Comparison of ENCODE assay signal across 21 cellular contexts in genomic region chr16:52309761-52310416, GRCh38.
DNase-seq lines count a peak whose midpoint lies in the region; ATAC-seq, FAIRE-seq and TF ChIP-seq lines count a peak whose summit lies in the region.
"Had no signal": no experiment of that assay in that cellular context is flagged by ENCODE, and none has a peak within 500 bp of the region (broad histone marks: within the 10 kb centered on the region; RNA-seq: fewer than 3 reads in every experiment).

No MANE protein-coding gene starts in this region.

- no peaks in the 10 kb centered on the region for H3K9me3 ChIP-seq in neuronal stem cell (replicated peaks in 1 of 2; ENCODE audit: control insufficient read depth in 2 of 2, insufficient read depth in 1 of 2, low read depth in 1 of 2, low read length in 2 of 2)
- H3K9me3 ChIP-seq: BE2C, SK-N-SH had no signal

- H3K4me1 Mint-ChIP-seq in GM23338: peaks cover 26% of the 10 kb centered on the region

- no peaks in the 10 kb centered on the region for H3K36me3 Mint-ChIP-seq in GM23338 (ENCODE audit: low read depth)

- H3K23ac ChIP-seq in neuronal stem cell (ENCODE audit: low read depth, low read length, poor library complexity): no peak overlapping the region

- no peak overlapping the region for H4K8ac ChIP-seq in neuronal stem cell (ENCODE audit: low read depth, low read length)

- H3K9me2 ChIP-seq in GM23338 (ENCODE audit: insufficient read depth): peaks cover 13% of the 10 kb centered on the region; the same call in 1 of the 2 replicates
- H3K9me2 ChIP-seq: SK-N-SH had no signal

- H2BK12ac ChIP-seq in neuronal stem cell (ENCODE audit: low read length): no peak overlapping the region

- H2BK120ac ChIP-seq in neuronal stem cell (ENCODE audit: low read depth, low read length): no peak overlapping the region

- no CpG with 5 or more reads among the region's 3 CpGs for WGBS in neuronal stem cell (ENCODE audit: extremely low coverage in 2 of 2, insufficient read length in 2 of 2, insufficient replicate concordance in 1 of 2), 2 donors

- H3K4me3 Mint-ChIP-seq in GM23338: no peak overlapping the region

- H3K36me3 ChIP-seq in GM23338 (ENCODE audit: insufficient read depth): no peaks in the 10 kb centered on the region
- no peaks in the 10 kb centered on the region for H3K36me3 ChIP-seq in neuronal stem cell (replicated peaks in 1 of 2; ENCODE audit: control insufficient read depth in 2 of 2, insufficient read depth in 2 of 2, low read length in 2 of 2)
- H3K36me3 ChIP-seq: BE2C had no signal

- peaks cover 3% of the 10 kb centered on the region for H3K27me3 Mint-ChIP-seq in GM23338 (ENCODE audit: insufficient read depth, low read depth, poor library complexity)

- DNase-seq in GM23338 (ENCODE audit: low spot score): peak; percentile 41
- peak; percentile 3 for DNase-seq in HT1080 (ENCODE audit: low read depth)
- peak; percentile 67 for DNase-seq in astrocyte of the hippocampus (ENCODE audit: low read depth, low spot score)
- no peak for DNase-seq in neuronal stem cell (ENCODE audit: low spot score)
- no peak for DNase-seq in D721Med (ENCODE audit: insufficient read length, low spot score)
- no peak for DNase-seq in DMS79 treated with DMSO at 0.1 percent for 48 hours (lab: John Stamatoyannopoulos, UW)
- DNase-seq: BE2C, DMS79, IMR-90, NCI-H1092 treated with DMSO at 0.1 percent for 48 hours, NCI-H1436 treated with DMSO at 0.1 percent for 48 hours, NCI-H2029 treated with DMSO at 0.1 percent for 48 hours, NCI-H2171 treated with DMSO at 0.1 percent for 48 hours, NCI-H446, NCI-H69, SIG-M5, SK-N-SH had no signal

- H3F3A ChIP-seq in GM23338 (replicated peaks; ENCODE audit: low read depth): no peaks in the 10 kb centered on the region

- no peak for TF ChIP-seq CTCF in GM23338 (conservative IDR thresholded peaks at IDR 0.05; ENCODE audit: low read depth in 2 of 2)
- TF ChIP-seq CTCF in D721Med (IDR thresholded peaks at IDR 0.05; ENCODE audit: insufficient read depth, missing control alignments): no peak

- H2BK15ac ChIP-seq in neuronal stem cell (ENCODE audit: low read length): no peak overlapping the region

- H2AK5ac ChIP-seq in neuronal stem cell (ENCODE audit: low read depth, low read length): no peak overlapping the region

- H3K27me3 ChIP-seq in GM23338 (ENCODE audit: insufficient read depth) (no peaks in the 10 kb centered on the region), neuronal stem cell (ENCODE audit: control insufficient read depth in 3 of 3, insufficient read depth in 3 of 3, low read depth in 1 of 3, low read length in 3 of 3) (no peaks in the 10 kb centered on the region)
- H3K27me3 ChIP-seq: BE2C had no signal

- H3K4ac ChIP-seq in neuronal stem cell (ENCODE audit: low read length): no peak overlapping the region

- H3K79me1 ChIP-seq in neuronal stem cell (ENCODE audit: low read depth, low read length): no peaks in the 10 kb centered on the region

- no peak for FAIRE-seq in D721Med (lab: Jason Lieb, UNC)

- no peak overlapping the region for H2BK5ac ChIP-seq in neuronal stem cell (ENCODE audit: low read length)

- H2AFZ ChIP-seq in GM23338 (peak overlapping the region; percentile 49; the same call in 1 of the 2 replicates), neuronal stem cell (ENCODE audit: low read length) (peak overlapping the region; percentile 13)

- H3K9ac ChIP-seq in neuronal stem cell (ENCODE audit: low read depth, low read length, poor library complexity): no peak overlapping the region
- H3K9ac ChIP-seq: KMS-11, SK-N-SH had no signal

- H3K79me2 ChIP-seq in GM23338 (replicated peaks; ENCODE audit: insufficient read depth): no peaks in the 10 kb centered on the region

- no peak overlapping the region for H4K91ac ChIP-seq in neuronal stem cell (ENCODE audit: low read depth, low read length, poor library complexity)

- H3K4me1 ChIP-seq in GM23338 (ENCODE audit: insufficient read depth): peaks cover 21% of the 10 kb centered on the region
- H3K4me1 ChIP-seq in neuronal stem cell (ENCODE audit: control insufficient read depth in 2 of 2, insufficient read depth in 1 of 2, low read depth in 1 of 2, low read length in 2 of 2): peaks cover 7 to 26% of the 10 kb centered on the region in 2 donors
- H3K4me1 ChIP-seq: BE2C had no signal

- no peak overlapping the region for H3K14ac ChIP-seq in neuronal stem cell (ENCODE audit: low read length)

- H3K9me3 Mint-ChIP-seq in GM23338: no peaks in the 10 kb centered on the region

- H3K27ac ChIP-seq in GM23338 (ENCODE audit: low read depth): no peak overlapping the region
- no peak overlapping the region for H3K27ac ChIP-seq in neuronal stem cell (replicated peaks; ENCODE audit: low read length)
- H3K27ac ChIP-seq: KMS-11, RWPE1 had no signal

- H3K27ac Mint-ChIP-seq in GM23338: no peak overlapping the region; the same call in 1 of the 2 replicates

- H3K4me3 ChIP-seq in GM23338: no peak overlapping the region
- no peak overlapping the region for H3K4me3 ChIP-seq in neuronal stem cell (ENCODE audit: low read length in 2 of 2)

- no peak overlapping the region for H3K18ac ChIP-seq in neuronal stem cell (ENCODE audit: low read length)

- no peaks in the 10 kb centered on the region for H4K20me1 ChIP-seq in GM23338 (replicated peaks; ENCODE audit: insufficient read depth)

- H3K4me2 ChIP-seq in GM23338 (peak overlapping the region; percentile 45), neuronal stem cell (ENCODE audit: insufficient read depth, low read length, poor library complexity, severe bottlenecking) (no peak overlapping the region)
- H3K4me2 ChIP-seq: KMS-11, SK-N-SH had no signal

- ATAC-seq in GM23338 (peak; percentile 50; the same call in 2 of the 3 replicates), GM18498 (IDR thresholded peaks at IDR 0.05; ENCODE audit: unreplicated experiment) (no peak)
- ATAC-seq: HCT116 had no signal

TF ChIP-seq in GM23338, 12 proteins besides CTCF, POLR2A, EP300 and RAD21 (continues in another document):
- TF ChIP-seq ZNF114 (CRISPR knock-in tag; IDR thresholded peaks at IDR 0.05): no peak
- TF ChIP-seq POLR2AphosphoS5 (IDR thresholded peaks at IDR 0.05; ENCODE audit: low read depth): no peak
- no peak for TF ChIP-seq NANOG (IDR thresholded peaks at IDR 0.05; ENCODE audit: borderline replicate concordance)
- TF ChIP-seq STAT1 (IDR thresholded peaks at IDR 0.05; ENCODE audit: unreplicated experiment): no peak
- no peak for TF ChIP-seq EZH2 (IDR thresholded peaks at IDR 0.05; ENCODE audit: low read depth, unreplicated experiment)
- no peak for TF ChIP-seq JUNB (IDR thresholded peaks at IDR 0.05; ENCODE audit: unreplicated experiment)
- TF ChIP-seq REST (IDR thresholded peaks at IDR 0.05; ENCODE audit: unreplicated experiment): no peak
- TF ChIP-seq CREB1 (CRISPR knock-in tag; IDR thresholded peaks at IDR 0.05; ENCODE audit: low read depth): no peak

Comparison
In these comparisons a context has a peak if more than half of its experiments do, and no peak if none do; other contexts are left out.
1. DNase-seq: peak in GM23338 (single experiment), HT1080 (single experiment) and astrocyte of the hippocampus (single experiment); none in neuronal stem cell (single experiment), D721Med (single experiment) and DMS79 treated with DMSO at 0.1 percent for 48 hours (single experiment).